In genomic region chr2:33599175-33599942, GRCh38 we compare ENCODE assay signal across 8 cellular contexts. TPM values are rescaled to one million over a fixed set of nuclear protein-coding genes. Genes with fewer than 3 reads are reported as not detected.
DNase-seq lines count a peak whose midpoint lies in the region; ATAC-seq, FAIRE-seq and TF ChIP-seq lines count a peak whose summit lies in the region.

Gene FAM98A, minus strand, starts transcription at chr2:33599299. Its CDS starts 78 bp downstream, at chr2:33599221.

- peak within 1 kb of the TSS; percentile 91 for H3K4me3 ChIP-seq in CD4-positive, CD25-positive, alpha-beta regulatory T cell (ENCODE audit: low read depth, low read length)
- H3K4me3 ChIP-seq in HepG2 (replicated peaks in 1 of 3; ENCODE audit: insufficient read depth in 1 of 3, low read depth in 2 of 3, low read length in 3 of 3), result peak within 1 kb of the TSS; percentile 85 to 100 (median 86)

- H3K4me3 Mint-ChIP-seq in CD4-positive, CD25-positive, alpha-beta regulatory T cell, result peak within 1 kb of the TSS; percentile 95 to 100 (median 98)

- 3% methylated on average over 41 of the region's 56 CpGs for WGBS in HepG2 (ENCODE audit: low lambda C conversion rate)

- peak; percentile 93 for FAIRE-seq in HepG2 (lab: Jason Lieb, UNC)

- H3K27me3 ChIP-seq in CD4-positive, CD25-positive, alpha-beta regulatory T cell (ENCODE audit: control insufficient read depth, insufficient read depth, low read length), result no peaks in the 10 kb centered on the region
- H3K27me3 ChIP-seq in HepG2 (ENCODE audit: control insufficient read depth in 1 of 2, insufficient read depth in 2 of 2, low read length in 2 of 2), result no peaks in the 10 kb centered on the region; a peak in 1 of 5 replicates

- TF ChIP-seq EP300 in HepG2 (IDR thresholded peaks at IDR 0.05; ENCODE audit: low read depth in 2 of 2, low read length in 2 of 2) (no peak), HepG2 (CRISPR knock-in tag; IDR thresholded peaks at IDR 0.05; ENCODE audit: borderline replicate concordance) (no peak)

- H3K4me1 ChIP-seq in CD4-positive, CD25-positive, alpha-beta regulatory T cell (ENCODE audit: control insufficient read depth, insufficient read depth, low read length, poor library complexity, severe bottlenecking), result peaks cover 30% of the 10 kb centered on the region
- H3K4me1 ChIP-seq in HepG2 (ENCODE audit: insufficient read depth, low read length), result peaks cover 32% of the 10 kb centered on the region

- peaks cover 6% of the 10 kb centered on the region for H3K36me3 Mint-ChIP-seq in CD4-positive, CD25-positive, alpha-beta regulatory T cell

- peak within 1 kb of the TSS; percentile 89 for H3K9ac ChIP-seq in HepG2 (ENCODE audit: insufficient read depth, low read depth, low read length)

- no peaks in the 10 kb centered on the region for H3K9me3 ChIP-seq in CD4-positive, CD25-positive, alpha-beta regulatory T cell (ENCODE audit: control insufficient read depth in 2 of 2, low read length in 2 of 2)
- H3K9me3 ChIP-seq in HepG2 (ENCODE audit: low read length), result no peaks in the 10 kb centered on the region

- H4K20me1 ChIP-seq in HepG2 (ENCODE audit: insufficient read depth, low read length), result no peaks in the 10 kb centered on the region

- H3K79me2 ChIP-seq in HepG2 (ENCODE audit: insufficient read depth, low read length), result peaks cover 28% of the 10 kb centered on the region

- peaks cover 16 to 43% (median 24%) of the 10 kb centered on the region in 4 donors for H3K4me1 Mint-ChIP-seq in CD4-positive, CD25-positive, alpha-beta regulatory T cell

- H2AFZ ChIP-seq in HepG2 (ENCODE audit: low read length), result peak within 1 kb of the TSS; percentile 81

- H3K36me3 ChIP-seq in CD4-positive, CD25-positive, alpha-beta regulatory T cell (ENCODE audit: control insufficient read depth, insufficient read depth, low read length), result peaks cover 2% of the 10 kb centered on the region
- peaks cover 0 to 2% of the 10 kb centered on the region in 2 experiments; a peak in 2 of 5 replicates for H3K36me3 ChIP-seq in HepG2 (replicated peaks in 1 of 2; ENCODE audit: control insufficient read depth in 1 of 2, insufficient read depth in 2 of 2, low read length in 2 of 2)

- peak within 1 kb of the TSS; percentile 83 for H3K27ac ChIP-seq in CD4-positive, CD25-positive, alpha-beta regulatory T cell (ENCODE audit: insufficient read depth, low read length, poor library complexity, severe bottlenecking)
- peak within 1 kb of the TSS; percentile 70 for H3K27ac ChIP-seq in HepG2 (ENCODE audit: extremely low read length, insufficient read depth, low read length)

- peak; percentile 98 to 99 (median 99) for DNase-seq in CD4-positive, CD25-positive, alpha-beta regulatory T cell
- DNase-seq in NCI-H82 (lab: John Stamatoyannopoulos, UW) (peak; percentile 100), dermis microvascular lymphatic vessel endothelial cell (ENCODE audit: low read depth in 2 of 2) (peak; percentile 97 to 99), HepG2 (ENCODE audit: low spot score) (peak; percentile 99)
- DNase-seq in activated CD4-positive, alpha-beta T cell treated with anti-CD3 and anti-CD28 coated beads, Interleukin-2, amount 50 U/mL, for 48 hours, result peak; percentile 99
- DNase-seq in stimulated activated CD4-positive, alpha-beta T cell treated with anti-CD3 and anti-CD28 coated beads, Interleukin-4, amount 100 ng/mL, for 1 hour, result peak; percentile 99

- H3K4me2 ChIP-seq in HepG2 (ENCODE audit: low read depth, low read length), result peak within 1 kb of the TSS; percentile 89

- POLR2A ChIA-PET in HepG2 (lab: Yijun Ruan, JAX), result interaction anchor here (0.6 to 1.7 kb wide), 6 partner anchors 13 to 1434 kb away, joined by 3 to 7 read pairs (median 3); partner anchors contain the start of gene SLC30A6

- H3K9me3 Mint-ChIP-seq in CD4-positive, CD25-positive, alpha-beta regulatory T cell, result no peaks in the 10 kb centered on the region

- peaks cover 6% of the 10 kb centered on the region for H3K27me3 Mint-ChIP-seq in CD4-positive, CD25-positive, alpha-beta regulatory T cell

- TF ChIP-seq CTCF in HepG2 (CRISPR knock-in tag; IDR thresholded peaks at IDR 0.05), result peak; percentile 63

- TSS peak; percentile 92 for BruUV-seq in HepG2 (replicated peaks; lab: Mats Ljungman, UMichigan)

- CTCF ChIA-PET in HepG2 (lab: Yijun Ruan, JAX; ENCODE audit: low intra/inter-chr PET ratio, low total read pairs), result no interaction called here

- H3K27ac Mint-ChIP-seq in CD4-positive, CD25-positive, alpha-beta regulatory T cell, result peak within 1 kb of the TSS; percentile 87 to 97 (median 95)

- in situ Hi-C loops in HepG2 (cut with HindIII; ENCODE audit: extremely low pct_ligation_motif_present, low pct_unique_long_range_greater_than_20kb), result loop anchor here (25.0 kb wide), 1 partner anchor 837 kb away; no protein-coding TSS in a partner anchor

- ATAC-seq in CD4-positive, CD25-positive, alpha-beta regulatory T cell (ENCODE audit: low read depth in 2 of 2), result peak; percentile 92 to 95
- peak; percentile 92 for ATAC-seq in GM19397 (IDR thresholded peaks at IDR 0.05; ENCODE audit: unreplicated experiment)
- ATAC-seq in HG03571 (IDR thresholded peaks at IDR 0.05; ENCODE audit: unreplicated experiment), result peak; percentile 93
- peak; percentile 92 for ATAC-seq in HepG2

- 0 out of 2 replicates have a peak, but pooled peaks have one; percentile 37 for TF ChIP-seq RAD21 in HepG2 (CRISPR knock-in tag; IDR thresholded peaks at IDR 0.05)

- intact Hi-C loops in HepG2 (cut with micrococcal nuclease; ENCODE audit: unreplicated experiment), result no loop called here

- TF ChIP-seq POLR2A in HepG2 (IDR thresholded peaks at IDR 0.05; ENCODE audit: insufficient read depth in 1 of 2, low read depth in 2 of 2, low read length in 2 of 2), result peak; percentile 77 to 87

TF ChIP-seq in HepG2, 621 proteins besides CTCF, POLR2A, EP300 and RAD21 (continues in another document):
- TF ChIP-seq CHD4 (IDR thresholded peaks at IDR 0.05; ENCODE audit: borderline replicate concordance, low read length) (no peak), RBM39 (IDR thresholded peaks at IDR 0.05; ENCODE audit: low read depth, low read length, poor library complexity, severe bottlenecking) (peak; percentile 67), PLRG1 (conservative IDR thresholded peaks at IDR 0.05) (no peak), BCLAF1 (IDR thresholded peaks at IDR 0.05) (no peak), JARID2 (CRISPR knock-in tag; IDR thresholded peaks at IDR 0.05; ENCODE audit: insufficient replicate concordance) (no peak), REXO4 (CRISPR knock-in tag; IDR thresholded peaks at IDR 0.05; ENCODE audit: borderline replicate concordance) (peak; percentile 11; the same call in 1 of the 2 replicates), PHF8 (CRISPR knock-in tag; IDR thresholded peaks at IDR 0.05) (peak; percentile 71), ZNF615 (CRISPR knock-in tag; IDR thresholded peaks at IDR 0.05; ENCODE audit: borderline replicate concordance) (no peak), ZNF790 (CRISPR knock-in tag; IDR thresholded peaks at IDR 0.05; ENCODE audit: borderline replicate concordance) (no peak), GATAD2A (CRISPR knock-in tag; IDR thresholded peaks at IDR 0.05) (peak; percentile 93), SMC3 (IDR thresholded peaks at IDR 0.05; ENCODE audit: low read length) (no peak)

RNA-seq across cellular contexts. Expression of gene FAM98A, which starts in this region (rescaled TPM):
- total RNA-seq in CD4-positive, CD25-positive, alpha-beta regulatory T cell, result 19.5 TPM
- 10 to 100 TPM; 14.8 to 29.0 (median 20.8) TPM for polyA plus RNA-seq in CD4-positive, CD25-positive, alpha-beta regulatory T cell
- total RNA-seq in dermis microvascular lymphatic vessel endothelial cell, result 16.0 and 37.2 TPM in 2 replicates
- 61.4 and 104 TPM in 2 replicates for total RNA-seq in HepG2 (2016; rRNA removed; fragmentation: Illumina TruSeq; extraction: Trizol)
- total RNA-seq in HepG2 (2016; cell fraction: cytosol; rRNA removed; fragmentation: Illumina TruSeq; extraction: Trizol; ENCODE audit: low read depth), result 3.4 and 6.3 TPM in 2 replicates
- 55.8 and 102 TPM in 2 replicates for total RNA-seq in HepG2 (2016; cell fraction: insoluble cytoplasmic fraction; rRNA removed; fragmentation: Illumina TruSeq; extraction: Trizol)
- total RNA-seq in HepG2 (2016; cell fraction: membrane; rRNA removed; fragmentation: Illumina TruSeq; extraction: Trizol), result 14.9 and 18.0 TPM in 2 replicates
- total RNA-seq in HepG2 (2016; cell fraction: nucleus; rRNA removed; fragmentation: Illumina TruSeq; extraction: Trizol), result 58.3 and 65.2 TPM in 2 replicates
- 26.3 and 44.0 TPM in 2 replicates for polyA plus RNA-seq in HepG2 (2011; rRNA removed)
- 44.0 and 51.8 TPM in 2 replicates for polyA plus RNA-seq in HepG2 (2011; cell fraction: cytosol; rRNA removed)
- polyA plus RNA-seq in HepG2 (2011; cell fraction: nucleus; rRNA removed), result 39.9 and 58.8 TPM in 2 replicates
- polyA plus RNA-seq in HepG2 (2012), result 53.5 and 57.4 TPM in 2 replicates
- 5.3 and 5.4 TPM in 2 replicates for polyA plus RNA-seq in HepG2 (2016; cell fraction: cytosol; fragmentation: Illumina TruSeq; extraction: Trizol; ENCODE audit: low read depth)
- polyA plus RNA-seq in HepG2 (2016; cell fraction: insoluble cytoplasmic fraction; fragmentation: Illumina TruSeq; extraction: Trizol; ENCODE audit: low read depth), result 97.4 and 100 TPM in 2 replicates
- polyA plus RNA-seq in HepG2 (2016; cell fraction: membrane; fragmentation: Illumina TruSeq; extraction: Trizol; ENCODE audit: low read depth), result 12.1 and 13.7 TPM in 2 replicates
- polyA plus RNA-seq in HepG2 (2016; cell fraction: nucleus; fragmentation: Illumina TruSeq; extraction: Trizol; ENCODE audit: insufficient read depth, low read depth), result 50.6 and 51.4 TPM in 2 replicates
- polyA minus RNA-seq in HepG2 (2011; rRNA and poly(A)+ RNA removed; ENCODE audit: low replicate concordance), result 27.4 and 42.4 TPM in 2 replicates
- polyA minus RNA-seq in HepG2 (2011; cell fraction: cytosol; rRNA and poly(A)+ RNA removed), result 22.2 and 36.5 TPM in 2 replicates
- 89.7 and 99.6 TPM in 2 replicates for polyA minus RNA-seq in HepG2 (2011; cell fraction: nucleus; rRNA and poly(A)+ RNA removed)

Comparison
In these comparisons a context has a peak if more than half of its experiments do, and no peak if none do; other contexts are left out.
1. Peak in every context shown above with its lines: DNase-seq, ATAC-seq, H3K4me3 ChIP-seq and H3K27ac ChIP-seq.